ENCODE assay signal across 8 cellular contexts in the genomic region with DNA sequence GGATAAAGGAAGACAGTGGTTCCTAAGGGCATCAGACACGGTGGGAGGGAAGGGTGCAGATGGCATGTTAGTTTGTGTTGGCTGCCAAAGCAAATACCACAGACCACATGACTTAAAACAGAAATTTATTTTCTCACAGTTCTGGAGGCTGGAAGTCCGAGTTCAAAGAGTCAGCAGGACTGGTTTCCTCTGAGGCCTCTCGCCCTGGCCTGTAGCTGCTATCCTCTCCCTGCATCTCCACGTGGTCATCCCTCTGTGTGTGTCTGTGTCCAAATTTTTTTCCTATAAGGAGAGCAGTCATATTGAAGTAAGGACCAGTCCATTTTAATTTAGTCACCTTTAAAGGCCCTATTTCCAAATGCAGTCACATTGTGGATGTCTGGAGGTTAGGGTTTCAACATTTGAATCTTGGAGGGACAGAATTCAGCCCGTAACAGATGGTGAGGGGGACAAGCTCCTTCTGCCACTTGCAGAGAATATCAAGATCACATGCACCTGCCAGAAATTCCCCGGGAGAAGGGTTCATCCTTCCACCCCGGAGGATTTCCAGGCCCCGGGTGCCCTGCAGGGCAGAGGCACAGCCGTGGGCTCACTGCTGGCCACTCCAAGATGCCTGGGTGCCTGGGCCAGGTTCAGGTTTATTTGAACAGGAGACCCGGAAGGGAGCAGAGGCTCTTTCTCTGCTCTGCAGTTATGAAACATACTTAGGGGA. TPM values are rescaled to one million over a fixed set of nuclear protein-coding genes. Genes with fewer than 3 reads are reported as not detected.
DNase-seq lines count a peak whose midpoint lies in the region; ATAC-seq and TF ChIP-seq lines count a peak whose summit lies in the region.

No MANE protein-coding gene starts in this region.

- H2BK5ac ChIP-seq in trophoblast cell (ENCODE audit: low read depth, low read length, poor library complexity), result no peak overlapping the region

- no peak overlapping the region for H4K8ac ChIP-seq in trophoblast cell (ENCODE audit: low read depth, low read length)

- peak overlapping the region; percentile 33 for H4K91ac ChIP-seq in trophoblast cell (ENCODE audit: low read depth, low read length)

- H3K79me1 ChIP-seq in trophoblast cell (ENCODE audit: low read length), result peaks cover 2% of the 10 kb centered on the region

- ATAC-seq in GM21825 (IDR thresholded peaks at IDR 0.05; ENCODE audit: unreplicated experiment), result no peak

- H4K12ac ChIP-seq in trophoblast cell (ENCODE audit: low read depth, low read length), result no peak overlapping the region

- DNase-seq in NCI-H345 (lab: John Stamatoyannopoulos, UW), result peak; percentile 36
- no peak for DNase-seq in NCI-H345 treated with DMSO at 0.1 percent for 48 hours (lab: John Stamatoyannopoulos, UW; ENCODE audit: unreplicated experiment)
- peak; percentile 78 to 89 for DNase-seq in NCI-H524 (lab: John Stamatoyannopoulos, UW)
- peak; percentile 23 to 57 for DNase-seq in cardiac fibroblast (ENCODE audit: low read depth in 2 of 2)
- DNase-seq in trophoblast cell, result no peak
- DNase-seq in COLO829 (ENCODE audit: low spot score), result no peak
- DNase-seq in SKM-1 treated with dmso at 0.1 percent for 144 hours (lab: John Stamatoyannopoulos, UW; ENCODE audit: unreplicated experiment), result no peak

- H3K4me2 ChIP-seq in trophoblast cell (ENCODE audit: low read length), result no peak overlapping the region

- no peak overlapping the region for H3K14ac ChIP-seq in trophoblast cell (ENCODE audit: low read length)

- no peak overlapping the region for H3K18ac ChIP-seq in trophoblast cell (ENCODE audit: low read length)

- WGBS in trophoblast cell (ENCODE audit: extremely low coverage, insufficient coverage, insufficient read length), result no CpG with 5 or more reads among the region's 10 CpGs

- H3K4me3 ChIP-seq in cardiac fibroblast (replicated peaks in 1 of 2; ENCODE audit: low read depth in 2 of 2, low read length in 2 of 2) (no peak overlapping the region), trophoblast cell (ENCODE audit: low read depth, low read length) (no peak overlapping the region)

- no peaks in the 10 kb centered on the region for H3K79me2 ChIP-seq in trophoblast cell (ENCODE audit: control insufficient read depth, insufficient read depth, low read length, poor library complexity)

- no peak overlapping the region for H3K23ac ChIP-seq in trophoblast cell (ENCODE audit: low read length)

- no peak overlapping the region for H2BK120ac ChIP-seq in trophoblast cell (ENCODE audit: insufficient read depth, low read length, poor library complexity)

- no peak overlapping the region for H3K27ac ChIP-seq in trophoblast cell (ENCODE audit: low read depth, low read length)

- no peak overlapping the region for H2BK12ac ChIP-seq in trophoblast cell (ENCODE audit: low read length)

- no peak overlapping the region for H2AFZ ChIP-seq in trophoblast cell (ENCODE audit: insufficient read depth, low read length, poor library complexity)

- H3K4ac ChIP-seq in trophoblast cell (ENCODE audit: low read depth, low read length), result no peak overlapping the region

- no peak overlapping the region for H2AK5ac ChIP-seq in trophoblast cell (ENCODE audit: low read length)

- TF ChIP-seq CTCF in cardiac fibroblast (IDR thresholded peaks at IDR 0.05; ENCODE audit: low read depth, low read length), result no peak

- H3K4me1 ChIP-seq in trophoblast cell (ENCODE audit: control insufficient read depth in 1 of 2, insufficient read depth in 2 of 2, low read length in 2 of 2), result peaks cover 8 to 14% of the 10 kb centered on the region in 2 experiments

- H3K9ac ChIP-seq in trophoblast cell (ENCODE audit: low read length), result no peak overlapping the region

- no peaks in the 10 kb centered on the region for H3K36me3 ChIP-seq in trophoblast cell (ENCODE audit: control insufficient read depth in 1 of 2, insufficient read depth in 2 of 2, low read length in 2 of 2)

- H3K9me3 ChIP-seq in trophoblast cell (ENCODE audit: insufficient read depth, low read depth, low read length), result peaks cover 2% of the 10 kb centered on the region

- H3K27me3 ChIP-seq in trophoblast cell (ENCODE audit: insufficient read depth, low read length), result no peaks in the 10 kb centered on the region

RNA-seq across cellular contexts. Expression of a gene that starts 38.0 kb away (rescaled TPM):
- polyA plus RNA-seq in trophoblast cell (2013), result 46.8 and 48.8 TPM in 2 replicates

Comparison
In these comparisons a context has a peak if more than half of its experiments do, and no peak if none do; other contexts are left out.
1. DNase-seq: peak in NCI-H345 (single experiment), NCI-H524 (2 of 2) and cardiac fibroblast (2 of 2); none in NCI-H345 treated with DMSO at 0.1 percent for 48 hours (single experiment), trophoblast cell (0 of 2), COLO829 (single experiment) and SKM-1 treated with dmso at 0.1 percent for 144 hours (single experiment).